1 cellular context compared by ENCODE assay signal in the genomic region with DNA sequence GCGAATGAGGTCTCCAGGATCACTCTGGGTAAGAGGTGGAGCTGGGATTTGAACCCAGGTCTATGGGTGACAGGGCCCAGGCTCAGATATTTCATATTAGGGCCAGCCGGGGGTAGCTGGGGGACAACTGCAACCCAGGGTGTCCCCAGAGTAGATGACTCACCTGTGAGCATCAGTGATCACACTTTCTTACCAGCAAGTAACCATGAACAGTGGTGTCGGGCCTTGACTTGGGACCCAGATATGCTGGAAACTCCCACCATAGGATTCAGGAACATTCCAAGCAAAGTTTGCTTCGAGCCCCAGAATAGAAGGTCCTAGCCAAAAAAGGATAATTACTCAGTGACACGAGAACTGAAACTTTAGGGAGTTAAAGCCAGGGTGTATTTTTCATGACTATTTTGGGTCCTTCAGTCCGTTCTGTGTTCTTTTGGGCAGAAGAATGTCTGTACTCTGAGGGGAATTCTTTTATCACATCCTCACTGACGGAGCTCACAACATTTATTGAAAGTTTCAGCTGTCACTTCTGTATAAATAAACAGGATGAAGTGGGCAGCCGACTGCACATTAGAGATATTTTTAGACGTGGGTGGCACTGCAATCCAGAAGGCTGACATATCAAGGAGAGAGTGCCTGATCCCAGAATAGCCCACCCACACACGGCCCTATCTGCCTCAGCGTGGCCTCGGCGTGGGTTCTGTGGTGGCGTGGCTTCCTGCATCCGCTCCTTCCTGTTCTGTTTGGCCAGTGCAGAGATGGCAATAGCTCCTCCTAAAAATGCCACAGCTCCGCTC.
TF ChIP-seq lines count a peak whose summit lies in the region.

No MANE protein-coding gene starts in this region.

TF ChIP-seq in endothelial cell of umbilical vein, 7 proteins besides CTCF, POLR2A, EP300 and RAD21:
- TF ChIP-seq GATA2 (IDR thresholded peaks at IDR 0.05; ENCODE audit: insufficient read depth, insufficient read length, low read depth, low read length) (no peak), JUN (IDR thresholded peaks at IDR 0.05; ENCODE audit: borderline replicate concordance, insufficient read depth, insufficient read length, low read depth) (no peak), MAX (IDR thresholded peaks at IDR 0.05; ENCODE audit: insufficient read depth, insufficient read length) (no peak), MYC (IDR thresholded peaks at IDR 0.05; ENCODE audit: low read depth, low read length) (no peak), FOS (IDR thresholded peaks at IDR 0.05; ENCODE audit: borderline replicate concordance, insufficient read depth, low read length) (no peak), POLR2AphosphoS5 (IDR thresholded peaks at IDR 0.05; ENCODE audit: insufficient read depth, low read depth, low read length) (no peak), EZH2 (IDR thresholded peaks at IDR 0.05; ENCODE audit: borderline replicate concordance, low read depth, low read length, severe bottlenecking) (no peak)
TF ChIP-seq in endothelial cell of umbilical vein: peak in this region for 0.
